Comparison of ENCODE assay signal across 8 cellular contexts in genomic region chr17:20008242-20009051, GRCh38. TPM values are rescaled to one million over a fixed set of nuclear protein-coding genes. Genes with fewer than 3 reads are reported as not detected.
DNase-seq lines count a peak whose midpoint lies in the region; ATAC-seq and TF ChIP-seq lines count a peak whose summit lies in the region.

No MANE protein-coding gene starts in this region.

- H3K4me3 Mint-ChIP-seq in activated CD8-positive, alpha-beta T cell treated with anti-CD3 and anti-CD28 coated beads for 36 hours: peak overlapping the region; percentile 82

- DNase-seq in AG20443 (ENCODE audit: low spot score) (peak; percentile 37), cardiac muscle cell (ENCODE audit: low read depth in 1 of 2, low spot score in 1 of 2) (peak in 1 of 2 donors; percentile 26), pons (ENCODE audit: low spot score) (peak; percentile 8)
- peak; percentile 26 for DNase-seq in activated CD8-positive, alpha-beta T cell treated with anti-CD3 and anti-CD28 coated beads for 36 hours
- DNase-seq in NK-92 treated with Interleukin-12 subunit alpha and Interleukin-12 subunit beta, amount 100 ng/mL, for 24 hours (lab: John Stamatoyannopoulos, UW): no peak

- no peak for TF ChIP-seq CTCF in activated CD8-positive, alpha-beta T cell treated with anti-CD3 and anti-CD28 coated beads for 36 hours (IDR thresholded peaks at IDR 0.05)
- no peak for TF ChIP-seq CTCF in cardiac muscle cell (IDR thresholded peaks at IDR 0.05; ENCODE audit: low read depth, low read length)

- H3K27ac ChIP-seq in cardiac muscle cell: no peak overlapping the region

- no peak overlapping the region for H3K27ac Mint-ChIP-seq in activated CD8-positive, alpha-beta T cell treated with anti-CD3 and anti-CD28 coated beads for 36 hours

- H3K9me3 Mint-ChIP-seq in activated CD8-positive, alpha-beta T cell treated with anti-CD3 and anti-CD28 coated beads for 36 hours: no peaks in the 10 kb centered on the region

- H3K27me3 Mint-ChIP-seq in activated CD8-positive, alpha-beta T cell treated with anti-CD3 and anti-CD28 coated beads for 36 hours: peaks cover 44% of the 10 kb centered on the region

- no peaks in the 10 kb centered on the region for H3K36me3 ChIP-seq in cardiac muscle cell

- peaks cover 7% of the 10 kb centered on the region for H3K4me1 Mint-ChIP-seq in activated CD8-positive, alpha-beta T cell treated with anti-CD3 and anti-CD28 coated beads for 36 hours (ENCODE audit: low read depth)

- intact Hi-C loops in activated CD8-positive, alpha-beta T cell treated with anti-CD3 and anti-CD28 coated beads for 36 hours (cut with micrococcal nuclease): no loop called here

- no peaks in the 10 kb centered on the region for H3K4me1 ChIP-seq in cardiac muscle cell (ENCODE audit: low read depth)

- no peaks in the 10 kb centered on the region for H3K36me3 Mint-ChIP-seq in activated CD8-positive, alpha-beta T cell treated with anti-CD3 and anti-CD28 coated beads for 36 hours (ENCODE audit: low read depth)

- CTCF ChIA-PET in activated CD8-positive, alpha-beta T cell treated with anti-CD3 and anti-CD28 coated beads for 36 hours (lab: Charles Lee): interaction anchor here (0.6 to 5.6 kb wide), 28 partner anchors 8 to 307 kb away, joined by 3 to 49 read pairs (median 3); partner anchors contain the start of gene ULK2

- POLR2A ChIA-PET in activated CD8-positive, alpha-beta T cell treated with anti-CD3 and anti-CD28 coated beads for 36 hours (lab: Charles Lee): interaction anchor here (1.9 kb wide), 1 partner anchor 30 kb away, joined by 6 read pairs; the partner anchor contains the start of gene AKAP10

- ATAC-seq in GM18867 (IDR thresholded peaks at IDR 0.05; ENCODE audit: unreplicated experiment) (peak; percentile 23), HG03520 (IDR thresholded peaks at IDR 0.05; ENCODE audit: unreplicated experiment) (peak; percentile 11), HG03457 (IDR thresholded peaks at IDR 0.05; ENCODE audit: unreplicated experiment) (no peak)
- peak; percentile 34 for ATAC-seq in activated CD8-positive, alpha-beta T cell treated with anti-CD3 and anti-CD28 coated beads for 36 hours

- peaks cover 71% of the 10 kb centered on the region for H3K27me3 ChIP-seq in cardiac muscle cell

- no peaks in the 10 kb centered on the region for H3K9me3 ChIP-seq in cardiac muscle cell (ENCODE audit: low read depth)

- H3K4me3 ChIP-seq in cardiac muscle cell: peak overlapping the region; percentile 46

RNA-seq across cellular contexts. Expression of gene SPECC1, which starts 0.7 kb away (rescaled TPM):
- 10 to 100 TPM in 1 of 2 experiments, 1 to 10 TPM in 1; 9.9 to 10.3 TPM for total RNA-seq in activated CD8-positive, alpha-beta T cell treated with anti-CD3 and anti-CD28 coated beads for 36 hours
- 24.5 and 48.7 TPM in 2 replicates for total RNA-seq in cardiac muscle cell
- polyA plus RNA-seq in cardiac muscle cell: 12.4 and 13.6 TPM in 2 replicates

RNA-seq across cellular contexts. Expression of gene AKAP10, which starts 30.8 kb away (rescaled TPM):
- total RNA-seq in activated CD8-positive, alpha-beta T cell treated with anti-CD3 and anti-CD28 coated beads for 36 hours: 10 to 100 TPM; 38.6 to 39.2 TPM
- total RNA-seq in cardiac muscle cell: 12.6 and 18.3 TPM in 2 replicates
- polyA plus RNA-seq in cardiac muscle cell: 16.3 and 20.8 TPM in 2 replicates
